In genomic region chr22:17972385-17973181, GRCh38 we compare ENCODE assay signal across 8 cellular contexts. TPM values are rescaled to one million over a fixed set of nuclear protein-coding genes. Genes with fewer than 3 reads are reported as not detected.
DNase-seq lines count a peak whose midpoint lies in the region; ATAC-seq, FAIRE-seq and TF ChIP-seq lines count a peak whose summit lies in the region.

No MANE protein-coding gene starts in this region.

- H3K27me3 Mint-ChIP-seq in MCF 10A (ENCODE audit: insufficient read depth, unreplicated experiment), result no peaks in the 10 kb centered on the region

- TF ChIP-seq CTCF in MCF 10A (IDR thresholded peaks at IDR 0.05; ENCODE audit: unreplicated experiment) (no peak), kidney (IDR thresholded peaks at IDR 0.05; ENCODE audit: borderline replicate concordance, extremely low read depth, insufficient read depth) (no peak), testis (IDR thresholded peaks at IDR 0.05) (no peak)

- peaks cover 29 to 31% of the 10 kb centered on the region in 2 donors for H3K4me1 ChIP-seq in kidney (ENCODE audit: control insufficient read depth in 1 of 2, insufficient read depth in 1 of 2, low read depth in 1 of 2, low read length in 2 of 2)
- H3K4me1 ChIP-seq in subcutaneous abdominal adipose tissue (ENCODE audit: control insufficient read depth in 5 of 5, insufficient read depth in 5 of 5, low read length in 5 of 5), result peaks cover 14 to 71% (median 61%) of the 10 kb centered on the region in 5 donors
- H3K4me1 ChIP-seq in testis, result peaks cover 5% of the 10 kb centered on the region

- H3K4me3 ChIP-seq in kidney (ENCODE audit: low read length in 2 of 2) (peak overlapping the region in 1 of 2 donors; percentile 2), subcutaneous abdominal adipose tissue (ENCODE audit: low read depth in 1 of 5, low read length in 5 of 5) (peak overlapping the region in 2 of 5 donors; percentile 6 to 22), testis (no peak overlapping the region)

- H3K9me3 Mint-ChIP-seq in MCF 10A (ENCODE audit: unreplicated experiment), result no peaks in the 10 kb centered on the region

- H3K4me3 Mint-ChIP-seq in MCF 10A (ENCODE audit: unreplicated experiment), result peak overlapping the region; percentile 6

- intact Hi-C loops in MCF 10A (cut with micrococcal nuclease) (no loop called here), kidney (cut with DNase I) (no loop called here), testis (cut with DNase I; ENCODE audit: low total_unique reads) (no loop called here)

- no peak for TF ChIP-seq POLR2A in testis (IDR thresholded peaks at IDR 0.05)

- H3K9ac ChIP-seq in kidney (ENCODE audit: low read length in 2 of 2) (peak overlapping the region in 1 of 2 donors; percentile 17), subcutaneous abdominal adipose tissue (ENCODE audit: low read length in 5 of 5) (peak overlapping the region in 4 of 5 donors; percentile 26 to 68 (median 52))

- peaks cover 34% of the 10 kb centered on the region for H3K4me1 Mint-ChIP-seq in MCF 10A (ENCODE audit: insufficient read depth, unreplicated experiment)

- peak overlapping the region; percentile 59 to 90 for H3K27ac ChIP-seq in kidney (ENCODE audit: low read depth in 2 of 2, low read length in 2 of 2)
- H3K27ac ChIP-seq in subcutaneous abdominal adipose tissue (ENCODE audit: low read depth, low read length), result peak overlapping the region; percentile 87
- no peak overlapping the region for H3K27ac ChIP-seq in testis

- CTCF ChIA-PET in MCF 10A (lab: Yijun Ruan, JAX), result interaction anchor here (0.8 kb wide), 1 partner anchor 184 kb away, joined by 4 read pairs; no protein-coding TSS in a partner anchor

- no peaks in the 10 kb centered on the region for H3K27me3 ChIP-seq in subcutaneous abdominal adipose tissue (ENCODE audit: control insufficient read depth in 5 of 5, insufficient read depth in 4 of 5, low read length in 5 of 5)
- H3K27me3 ChIP-seq in testis, result no peaks in the 10 kb centered on the region

- ATAC-seq in HG02973 (IDR thresholded peaks at IDR 0.05; ENCODE audit: unreplicated experiment), result no peak

- H3K9me3 ChIP-seq in kidney (ENCODE audit: control insufficient read depth in 1 of 2, low read length in 2 of 2) (no peaks in the 10 kb centered on the region), subcutaneous abdominal adipose tissue (ENCODE audit: control insufficient read depth in 5 of 5, low read length in 5 of 5) (no peaks in the 10 kb centered on the region), testis (no peaks in the 10 kb centered on the region)

- POLR2A ChIA-PET in MCF 10A (lab: Yijun Ruan, JAX), result interaction anchor here (0.6 to 1.2 kb wide), 3 partner anchors 25 to 59 kb away, joined by 3 to 4 read pairs (median 3); no protein-coding TSS in a partner anchor

- WGBS in testis, 2 donors, result 84 to 85% methylated on average over 16 of the region's 16 CpGs

- peaks cover 16% of the 10 kb centered on the region for H3K36me3 Mint-ChIP-seq in MCF 10A (ENCODE audit: insufficient read depth, unreplicated experiment)

- DNase-seq in HS-5 (ENCODE audit: low read depth) (peak; percentile 68), MCF 10A (ENCODE audit: unreplicated experiment) (peak; percentile 76), kidney (no peak), SK-N-DZ (ENCODE audit: low spot score) (no peak), testis (no peak), NCI-H345 (lab: John Stamatoyannopoulos, UW) (no peak)

- BruUV-seq in MCF 10A (replicated peaks; lab: Mats Ljungman, UMichigan), result no TSS peak

- H3K36me3 ChIP-seq in kidney (ENCODE audit: control insufficient read depth in 1 of 2, insufficient read depth in 2 of 2, low read length in 2 of 2), result no peaks in the 10 kb centered on the region
- peaks cover 0 to 8% (median 0%) of the 10 kb centered on the region in 5 donors for H3K36me3 ChIP-seq in subcutaneous abdominal adipose tissue (ENCODE audit: control insufficient read depth in 5 of 5, insufficient read depth in 5 of 5, low read length in 5 of 5)
- H3K36me3 ChIP-seq in testis (ENCODE audit: low read depth, missing control alignments), result no peaks in the 10 kb centered on the region

- peak overlapping the region; percentile 61 for H3K27ac Mint-ChIP-seq in MCF 10A (ENCODE audit: low read depth, unreplicated experiment)

- no peak for FAIRE-seq in kidney (lab: Jason Lieb, UNC)

RNA-seq across cellular contexts. Expression of gene MICAL3, which starts 51.8 kb away (rescaled TPM):
- total RNA-seq in MCF 10A (2022) (54.1 and 62.1 TPM in 2 replicates), kidney (99.4 TPM), testis (100 to 1,000 TPM; 103 to 106 TPM)
- polyA plus RNA-seq in kidney (ENCODE audit: insufficient read depth, low read depth, low replicate concordance) (5.0 TPM), testis (ENCODE audit: insufficient read depth, low read depth, low replicate concordance) (104 TPM)
- 13.9 and 17.8 TPM in 2 replicates for polyA plus RNA-seq in SK-N-DZ (2014; cell fraction: cytosol; rRNA removed)
- polyA plus RNA-seq in SK-N-DZ (2014; cell fraction: nucleus; rRNA removed), result 12.3 and 33.7 TPM in 2 replicates

Comparison
In these comparisons a context has a peak if more than half of its experiments do, and no peak if none do; other contexts are left out.
1. DNase-seq: peak in HS-5 (single experiment) and MCF 10A (single experiment); none in kidney (single experiment), SK-N-DZ (single experiment), testis (single experiment) and NCI-H345 (single experiment).
2. H3K27ac ChIP-seq: peak in kidney (2 of 2) and subcutaneous abdominal adipose tissue (single experiment); none in testis (0 of 2).